8 cellular contexts compared by ENCODE assay signal in the genomic region with DNA sequence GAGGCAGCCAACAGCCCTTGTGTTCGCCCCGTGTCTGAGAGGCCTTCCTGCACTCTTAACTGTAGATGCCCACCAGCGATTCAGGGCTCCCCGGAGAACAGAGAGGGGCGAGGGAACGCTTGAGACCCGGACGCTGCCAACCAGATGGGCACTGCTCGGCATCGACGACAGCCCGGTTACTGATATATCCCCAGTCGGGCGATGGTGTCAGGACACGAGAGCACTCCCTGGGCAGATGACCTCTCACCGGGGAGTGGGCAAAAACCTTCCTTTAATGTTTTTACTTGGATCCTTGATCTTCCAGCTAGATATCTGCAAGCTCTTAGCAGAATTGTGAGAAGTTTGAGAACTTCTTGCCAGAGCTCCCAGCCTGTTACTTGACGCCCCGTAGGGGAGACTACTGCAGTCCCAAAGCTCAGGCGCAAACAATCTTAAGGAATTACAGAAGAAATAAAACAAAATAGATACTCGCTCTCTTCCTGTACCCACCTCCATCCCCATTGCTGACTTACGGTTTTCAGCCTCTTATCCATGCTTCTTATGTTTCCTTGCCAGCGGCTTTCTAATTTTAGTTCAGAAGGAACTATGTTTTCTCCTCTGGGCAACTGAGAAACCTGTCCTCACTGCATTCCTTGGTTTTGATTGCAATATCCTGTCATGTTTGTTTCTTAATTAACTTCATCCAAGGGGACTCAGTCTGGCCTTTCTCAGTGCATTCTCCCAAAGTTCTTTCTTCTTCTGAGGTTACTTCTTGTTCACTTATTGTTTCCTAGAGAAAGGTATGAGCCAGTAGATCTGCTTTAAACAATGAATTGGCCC. TPM values are rescaled to one million over a fixed set of nuclear protein-coding genes. Genes with fewer than 3 reads are reported as not detected.
DNase-seq lines count a peak whose midpoint lies in the region; ATAC-seq, FAIRE-seq and TF ChIP-seq lines count a peak whose summit lies in the region.

No MANE protein-coding gene starts in this region.

- intact Hi-C loops in lower leg skin (cut with DNase I; ENCODE audit: low total_unique reads): no loop called here
- intact Hi-C loops in transverse colon (cut with DNase I; ENCODE audit: low total_unique reads): no loop called here

- in situ Hi-C loops in astrocyte of the cerebellum (cut with HindIII; ENCODE audit: low sequenced_read_pairs) (no loop called here), transverse colon (cut with MboI; ENCODE audit: low pct_ligation_motif_present in 1 of 4, low pct_unique_long_range_greater_than_20kb in 1 of 4, low sequenced_read_pairs in 3 of 4) (no loop called here)

- H3K4me3 ChIP-seq in BLaER1: peak overlapping the region; percentile 74
- peak overlapping the region; percentile 95 for H3K4me3 ChIP-seq in astrocyte of the cerebellum (ENCODE audit: low read depth, low read length)
- peak overlapping the region; percentile 74 for H3K4me3 ChIP-seq in lower leg skin (ENCODE audit: low read depth, poor library complexity, severe bottlenecking)
- H3K4me3 ChIP-seq in transverse colon: peak overlapping the region; percentile 88 to 95 (median 90)

- peaks cover 26% of the 10 kb centered on the region; the same call in 1 of the 2 replicates for H4K20me1 ChIP-seq in BLaER1

- H3K36me3 ChIP-seq in BLaER1 (peaks cover 10% of the 10 kb centered on the region), transverse colon (no peaks in the 10 kb centered on the region)

- peak overlapping the region; percentile 96 for H3K9ac ChIP-seq in BLaER1

- DNase-seq in HTR-8/SVneo (ENCODE audit: insufficient read length, low spot score) (peak; percentile 45), astrocyte of the cerebellum (ENCODE audit: low read depth) (no peak), lower leg skin (ENCODE audit: low spot score in 2 of 2) (peak in 1 of 2 donors; percentile 43), transverse colon (no peak), middle frontal gyrus (ENCODE audit: extremely low spot score, low spot score) (no peak), A172 (ENCODE audit: low spot score) (no peak)

- H3K4me1 ChIP-seq in BLaER1: peaks cover 66% of the 10 kb centered on the region
- H3K4me1 ChIP-seq in transverse colon: peaks cover 5 to 27% (median 19%) of the 10 kb centered on the region in 4 donors

- H3K27me3 ChIP-seq in BLaER1 (no peaks in the 10 kb centered on the region), transverse colon (no peaks in the 10 kb centered on the region)

- 1 to 2% methylated on average over 16 to 21 of the region's 22 CpGs for WGBS in lower leg skin, 2 donors
- WGBS in transverse colon (ENCODE audit: low coverage in 1 of 2), 2 donors: 1 to 8% methylated on average over 6 to 22 of the region's 22 CpGs

- TF ChIP-seq CTCF in astrocyte of the cerebellum (IDR thresholded peaks at IDR 0.05; ENCODE audit: low read depth, low read length, missing control alignments): no peak
- TF ChIP-seq CTCF in lower leg skin (IDR thresholded peaks at IDR 0.05): no peak
- no peak for TF ChIP-seq CTCF in transverse colon (IDR thresholded peaks at IDR 0.05)

- no peak for FAIRE-seq in HTR-8/SVneo (lab: Jason Lieb, UNC)

- H3K4me2 ChIP-seq in BLaER1: peak overlapping the region; percentile 97

- H3K9me3 ChIP-seq in BLaER1: no peaks in the 10 kb centered on the region
- H3K9me3 ChIP-seq in transverse colon: no peaks in the 10 kb centered on the region

- H3K27ac ChIP-seq in BLaER1 (peak overlapping the region; percentile 98), transverse colon (peak overlapping the region; percentile 97 to 98 (median 98))

- no peak for TF ChIP-seq EP300 in transverse colon (IDR thresholded peaks at IDR 0.05; ENCODE audit: low read depth)

- ATAC-seq in HG03442 (IDR thresholded peaks at IDR 0.05; ENCODE audit: unreplicated experiment): no peak

- no peak for TF ChIP-seq POLR2A in lower leg skin (IDR thresholded peaks at IDR 0.05)
- no peak for TF ChIP-seq POLR2A in transverse colon (IDR thresholded peaks at IDR 0.05)

RNA-seq across cellular contexts. Expression of a gene that starts 0.8 kb away (rescaled TPM):
- total RNA-seq in lower leg skin: 10 to 100 TPM in 2 of 4 donors, 1 to 10 TPM in 2; 5.1 to 12.6 (median 8.1) TPM
- total RNA-seq in transverse colon: 10 to 100 TPM in 3 of 4 donors, 1 to 10 TPM in 1; 8.3 to 22.1 (median 17.4) TPM
- total RNA-seq in A172 (2014; rRNA removed; shearing (Covaris generic)): 1.2 and 2.5 TPM in 2 replicates

RNA-seq across cellular contexts. Expression of a gene that starts 44.5 kb away (rescaled TPM):
- total RNA-seq in lower leg skin (10 to 100 TPM; 20.2 to 36.8 (median 30.3) TPM), transverse colon (10 to 100 TPM in 3 of 4 donors, 1 to 10 TPM in 1; 7.4 to 83.8 (median 31.6) TPM)
- 59.4 and 61.9 TPM in 2 replicates for total RNA-seq in A172 (2014; rRNA removed; shearing (Covaris generic))

RNA-seq across cellular contexts. Expression of a gene that starts 45.9 kb away (rescaled TPM):
- total RNA-seq in lower leg skin (10 to 100 TPM; 21.9 to 29.9 (median 24.7) TPM), transverse colon (1 to 10 TPM in 3 of 4 donors, under 1 TPM in 1; 0.40 to 5.9 (median 4.9) TPM)
- total RNA-seq in A172 (2014; rRNA removed; shearing (Covaris generic)): 0.19 and 0.46 TPM in 2 replicates

RNA-seq across cellular contexts. Expression of a gene that starts 55.8 kb away (rescaled TPM):
- total RNA-seq in lower leg skin: 10 to 100 TPM; 23.1 to 37.9 (median 28.3) TPM
- 100 to 1,000 TPM in 2 of 4 donors, 10 to 100 TPM in 2; 37.8 to 164 (median 89.7) TPM for total RNA-seq in transverse colon
- total RNA-seq in A172 (2014; rRNA removed; shearing (Covaris generic)): 56.8 and 65.4 TPM in 2 replicates
